1 cellular context compared by ENCODE assay signal in the genomic region with DNA sequence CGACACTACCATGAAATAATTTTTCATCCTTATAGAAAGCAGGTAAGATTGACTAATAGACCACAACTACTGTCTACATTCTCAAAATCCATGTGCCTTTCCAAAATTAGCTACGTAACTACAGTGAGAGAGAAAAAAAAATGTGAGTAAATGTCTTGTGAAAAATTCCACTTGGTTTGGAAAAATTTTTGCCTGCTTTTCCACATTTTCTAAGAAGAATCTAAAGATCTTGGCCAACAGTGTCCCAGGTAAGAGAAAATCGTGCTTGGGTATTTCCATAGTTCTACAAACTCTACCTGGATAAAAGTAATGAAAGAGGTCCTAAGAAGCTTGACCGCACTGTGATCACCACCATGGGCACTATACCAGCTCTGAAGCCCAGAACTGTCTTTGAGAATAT.
TF ChIP-seq lines count a peak whose summit lies in the region.

No MANE protein-coding gene starts in this region.

TF ChIP-seq in HepG2, 621 proteins besides CTCF, POLR2A, EP300 and RAD21:
- no peak for TF ChIP-seq DPF2 (CRISPR knock-in tag; IDR thresholded peaks at IDR 0.05; ENCODE audit: borderline replicate concordance, low read depth)
- TF ChIP-seq RBM39 (IDR thresholded peaks at IDR 0.05; ENCODE audit: low read depth, low read length, poor library complexity, severe bottlenecking) = no peak
- TF ChIP-seq POLR2AphosphoS2 (IDR thresholded peaks at IDR 0.05; ENCODE audit: low read depth, low read length) = no peak
- TF ChIP-seq AHDC1 (CRISPR knock-in tag; IDR thresholded peaks at IDR 0.05; ENCODE audit: borderline replicate concordance) = no peak
- no peak for TF ChIP-seq FUBP1 (CRISPR knock-in tag; IDR thresholded peaks at IDR 0.05; ENCODE audit: borderline replicate concordance)
- no peak for TF ChIP-seq POGK (CRISPR knock-in tag; conservative IDR thresholded peaks at IDR 0.05)
- TF ChIP-seq ZNF879 (CRISPR knock-in tag; IDR thresholded peaks at IDR 0.05) = no peak
- no peak for TF ChIP-seq SATB2 (CRISPR knock-in tag; IDR thresholded peaks at IDR 0.05)
- no peak for TF ChIP-seq RORA (CRISPR knock-in tag; IDR thresholded peaks at IDR 0.05)
- TF ChIP-seq MEIS1 (CRISPR knock-in tag; IDR thresholded peaks at IDR 0.05; ENCODE audit: borderline replicate concordance) = no peak
- TF ChIP-seq CBX5 (CRISPR knock-in tag; IDR thresholded peaks at IDR 0.05; ENCODE audit: borderline replicate concordance) = no peak
- no peak for TF ChIP-seq ZNF331 (CRISPR knock-in tag; IDR thresholded peaks at IDR 0.05)
- TF ChIP-seq MYC (CRISPR knock-in tag; IDR thresholded peaks at IDR 0.05; ENCODE audit: borderline replicate concordance) = no peak
- TF ChIP-seq, protein P1, sequence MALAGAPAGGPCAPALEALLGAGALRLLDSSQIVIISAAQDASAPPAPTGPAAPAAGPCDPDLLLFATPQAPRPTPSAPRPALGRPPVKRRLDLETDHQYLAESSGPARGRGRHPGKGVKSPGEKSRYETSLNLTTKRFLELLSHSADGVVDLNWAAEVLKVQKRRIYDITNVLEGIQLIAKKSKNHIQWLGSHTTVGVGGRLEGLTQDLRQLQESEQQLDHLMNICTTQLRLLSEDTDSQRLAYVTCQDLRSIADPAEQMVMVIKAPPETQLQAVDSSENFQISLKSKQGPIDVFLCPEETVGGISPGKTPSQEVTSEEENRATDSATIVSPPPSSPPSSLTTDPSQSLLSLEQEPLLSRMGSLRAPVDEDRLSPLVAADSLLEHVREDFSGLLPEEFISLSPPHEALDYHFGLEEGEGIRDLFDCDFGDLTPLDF (CRISPR knock-in tag; IDR thresholded peaks at IDR 0.05) = no peak
- TF ChIP-seq BRCA1 (CRISPR knock-in tag; IDR thresholded peaks at IDR 0.05) = no peak
